ENCODE assay signal across 8 cellular contexts in genomic region chr16:56317998-56318912, GRCh38.
DNase-seq lines count a peak whose midpoint lies in the region; ATAC-seq lines count a peak whose summit lies in the region.

No MANE protein-coding gene starts in this region.

- peaks cover 6% of the 10 kb centered on the region for H3K4me1 ChIP-seq in CD4-positive, alpha-beta memory T cell (ENCODE audit: insufficient read depth, low read length)
- peaks cover 8 to 11% of the 10 kb centered on the region in 2 donors for H3K4me1 ChIP-seq in muscle layer of duodenum (ENCODE audit: control insufficient read depth in 1 of 2, insufficient read depth in 2 of 2, low read length in 2 of 2)

- peak overlapping the region; percentile 39 to 80 (median 57) for H3K4me3 Mint-ChIP-seq in CD4-positive, alpha-beta memory T cell

- H3K27me3 Mint-ChIP-seq in CD4-positive, alpha-beta memory T cell, result no peaks in the 10 kb centered on the region

- peak overlapping the region in 1 of 2 donors; percentile 25 for H3K4me3 ChIP-seq in CD4-positive, alpha-beta memory T cell (ENCODE audit: low read length in 2 of 2)
- peak overlapping the region; percentile 2 to 21 for H3K4me3 ChIP-seq in muscle layer of duodenum (ENCODE audit: low read depth in 1 of 2, low read length in 2 of 2)

- H3K9me3 Mint-ChIP-seq in CD4-positive, alpha-beta memory T cell, result no peaks in the 10 kb centered on the region

- peak; percentile 67 to 79 (median 72) for DNase-seq in CD4-positive, alpha-beta memory T cell
- DNase-seq in HK-2 (ENCODE audit: unreplicated experiment) (peak; percentile 70), OCI-M1 (lab: John Stamatoyannopoulos, UW) (peak; percentile 76)
- peak; percentile 88 to 90 for DNase-seq in activated T-cell treated with anti-CD3 and anti-CD28 coated beads, Interleukin-2, amount 50 U/mL, for 48 hours
- peak; percentile 48 to 63 for DNase-seq in stimulated activated CD8-positive, alpha-beta memory T cell treated with anti-CD3 and anti-CD28 coated beads, Interleukin-7, amount 100 ng/mL, for 1 hour (ENCODE audit: low read depth in 2 of 2)

- intact Hi-C loops in CD4-positive, alpha-beta memory T cell (cut with micrococcal nuclease), result loop anchor here (1.0 kb wide), 2 partner anchors 115 to 475 kb away; no protein-coding TSS in a partner anchor

- no peaks in the 10 kb centered on the region for H3K36me3 Mint-ChIP-seq in CD4-positive, alpha-beta memory T cell

- H3K27ac ChIP-seq in CD4-positive, alpha-beta memory T cell (ENCODE audit: low read depth, low read length), result no peak overlapping the region
- no peak overlapping the region for H3K27ac ChIP-seq in muscle layer of duodenum (ENCODE audit: low read length)

- H3K36me3 ChIP-seq in CD4-positive, alpha-beta memory T cell (ENCODE audit: insufficient read depth, low read length), result no peaks in the 10 kb centered on the region
- H3K36me3 ChIP-seq in muscle layer of duodenum (ENCODE audit: control insufficient read depth in 1 of 2, insufficient read depth in 2 of 2, low read length in 2 of 2), result no peaks in the 10 kb centered on the region

- peak overlapping the region in 2 of 7 donors; percentile 32 to 36 for H3K27ac Mint-ChIP-seq in CD4-positive, alpha-beta memory T cell

- no peaks in the 10 kb centered on the region for H3K9me3 ChIP-seq in CD4-positive, alpha-beta memory T cell (ENCODE audit: control insufficient read depth in 1 of 2, low read length in 2 of 2)
- no peaks in the 10 kb centered on the region for H3K9me3 ChIP-seq in muscle layer of duodenum (ENCODE audit: control insufficient read depth in 1 of 2, low read length in 2 of 2)

- CTCF ChIA-PET in CD4-positive, alpha-beta memory T cell (lab: Charles Lee; ENCODE audit: partially characterized antibody), result interaction anchor here (0.6 to 13.2 kb wide), 55 partner anchors 10 to 855 kb away, joined by 3 to 222 read pairs (median 5); no protein-coding TSS in a partner anchor

- POLR2A ChIA-PET in CD4-positive, alpha-beta memory T cell (lab: Charles Lee; ENCODE audit: partially characterized antibody), result interaction anchor here (0.7 to 1.8 kb wide), 6 partner anchors 11 to 373 kb away, joined by 3 to 5 read pairs (median 4); no protein-coding TSS in a partner anchor

- ATAC-seq in GM19452 (IDR thresholded peaks at IDR 0.05; ENCODE audit: unreplicated experiment) (peak; percentile 93), esophagus mucosa (peak; percentile 93)

- H3K27me3 ChIP-seq in CD4-positive, alpha-beta memory T cell (ENCODE audit: insufficient read depth, low read length), result no peaks in the 10 kb centered on the region
- H3K27me3 ChIP-seq in muscle layer of duodenum (ENCODE audit: low read depth, low read length), result no peaks in the 10 kb centered on the region

- peaks cover 0 to 10% (median 8%) of the 10 kb centered on the region in 4 donors for H3K4me1 Mint-ChIP-seq in CD4-positive, alpha-beta memory T cell
